8 cellular contexts compared by ENCODE assay signal in genomic region chr9:129495422-129496186, GRCh38.
A peak's percentile ranks its signal among the peaks of the same experiment; 100 is the strongest.
DNase-seq lines count a peak whose midpoint lies in the region; ATAC-seq and TF ChIP-seq lines count a peak whose summit lies in the region.

No MANE protein-coding gene starts in this region.

- no peaks in the 10 kb centered on the region for H3K9me3 Mint-ChIP-seq in activated naive CD4-positive, alpha-beta T cell treated with anti-CD3 and anti-CD28 coated beads, Interleukin-2, amount 50 U/mL, for 24 hours
- no peaks in the 10 kb centered on the region for H3K9me3 Mint-ChIP-seq in neural progenitor cell
- no peaks in the 10 kb centered on the region for H3K9me3 Mint-ChIP-seq in stimulated activated naive CD8-positive, alpha-beta T cell treated with anti-CD3 and anti-CD28 coated beads, Interleukin-15, amount 100 ng/mL, for 72 hours

- no peak overlapping the region for H2AFZ ChIP-seq in neural progenitor cell (replicated peaks)

- peak overlapping the region; percentile 80 for H3K4me2 ChIP-seq in neural progenitor cell

- no peaks in the 10 kb centered on the region for H3K79me2 ChIP-seq in neural progenitor cell (ENCODE audit: low read depth)

- H3K27me3 ChIP-seq in MG63 (no peaks in the 10 kb centered on the region), gastroesophageal sphincter (no peaks in the 10 kb centered on the region), neural progenitor cell (peaks cover 17% of the 10 kb centered on the region)

- H3K4me3 Mint-ChIP-seq in activated naive CD4-positive, alpha-beta T cell treated with anti-CD3 and anti-CD28 coated beads, Interleukin-2, amount 50 U/mL, for 24 hours: peak overlapping the region; percentile 83
- peak overlapping the region; percentile 87 for H3K4me3 Mint-ChIP-seq in neural progenitor cell
- peak overlapping the region; percentile 82 to 84 for H3K4me3 Mint-ChIP-seq in stimulated activated naive CD8-positive, alpha-beta T cell treated with anti-CD3 and anti-CD28 coated beads, Interleukin-15, amount 100 ng/mL, for 72 hours

- H3K27ac ChIP-seq in gastroesophageal sphincter: peak overlapping the region; percentile 83 to 100 (median 100)
- no peak overlapping the region for H3K27ac ChIP-seq in neural progenitor cell

- ATAC-seq in SK-N-SH treated with all-trans-retinoic acid at 6 μM for 48 hours (peak; percentile 79), gastroesophageal sphincter (peak; percentile 77), GM19463 (IDR thresholded peaks at IDR 0.05; ENCODE audit: unreplicated experiment) (no peak)
- peak; percentile 87 for ATAC-seq in stimulated activated naive CD8-positive, alpha-beta T cell treated with anti-CD3 and anti-CD28 coated beads, Interleukin-15, amount 100 ng/mL, for 72 hours

- DNase-seq in Daoy (ENCODE audit: low read depth) (peak; percentile 87), MG63 (peak; percentile 82), neural progenitor cell (ENCODE audit: low spot score) (peak; percentile 95)
- peak; percentile 85 to 86 for DNase-seq in stimulated activated naive CD8-positive, alpha-beta T cell treated with anti-CD3 and anti-CD28 coated beads, Interleukin-15, amount 100 ng/mL, for 72 hours

- H3K9ac ChIP-seq in neural progenitor cell: no peak overlapping the region

- WGBS in gastroesophageal sphincter (ENCODE audit: low coverage in 1 of 2), 2 donors: 0% methylated on average over 4 to 8 of the region's 43 CpGs

- no peaks in the 10 kb centered on the region for H3K36me3 Mint-ChIP-seq in activated naive CD4-positive, alpha-beta T cell treated with anti-CD3 and anti-CD28 coated beads, Interleukin-2, amount 50 U/mL, for 24 hours
- no peaks in the 10 kb centered on the region for H3K36me3 Mint-ChIP-seq in neural progenitor cell

- H3K27me3 Mint-ChIP-seq in activated naive CD4-positive, alpha-beta T cell treated with anti-CD3 and anti-CD28 coated beads, Interleukin-2, amount 50 U/mL, for 24 hours: no peaks in the 10 kb centered on the region
- H3K27me3 Mint-ChIP-seq in neural progenitor cell (ENCODE audit: insufficient read depth, low read depth): peaks cover 2% of the 10 kb centered on the region
- no peaks in the 10 kb centered on the region for H3K27me3 Mint-ChIP-seq in stimulated activated naive CD8-positive, alpha-beta T cell treated with anti-CD3 and anti-CD28 coated beads, Interleukin-15, amount 100 ng/mL, for 72 hours

- TF ChIP-seq CTCF in gastroesophageal sphincter (IDR thresholded peaks at IDR 0.05): no peak
- no peak for TF ChIP-seq CTCF in neural progenitor cell (IDR thresholded peaks at IDR 0.05)

- H3K36me3 ChIP-seq in MG63 (peaks cover 3% of the 10 kb centered on the region; the same call in 1 of the 2 replicates), gastroesophageal sphincter (peaks cover 0 to 17% of the 10 kb centered on the region in 2 donors), neural progenitor cell (no peaks in the 10 kb centered on the region)

- TF ChIP-seq POLR2A in gastroesophageal sphincter (IDR thresholded peaks at IDR 0.05): peak in 1 of 2 donors; percentile 12

- H3K27ac Mint-ChIP-seq in activated naive CD4-positive, alpha-beta T cell treated with anti-CD3 and anti-CD28 coated beads, Interleukin-2, amount 50 U/mL, for 24 hours: peak overlapping the region; percentile 62
- H3K27ac Mint-ChIP-seq in neural progenitor cell: peak overlapping the region; percentile 99
- peak overlapping the region; percentile 14 to 62 for H3K27ac Mint-ChIP-seq in stimulated activated naive CD8-positive, alpha-beta T cell treated with anti-CD3 and anti-CD28 coated beads, Interleukin-15, amount 100 ng/mL, for 72 hours

- no peaks in the 10 kb centered on the region for H4K20me1 ChIP-seq in neural progenitor cell (ENCODE audit: low read depth)

- H3K4me1 Mint-ChIP-seq in activated naive CD4-positive, alpha-beta T cell treated with anti-CD3 and anti-CD28 coated beads, Interleukin-2, amount 50 U/mL, for 24 hours: peaks cover 32% of the 10 kb centered on the region
- peaks cover 76% of the 10 kb centered on the region for H3K4me1 Mint-ChIP-seq in neural progenitor cell
- H3K4me1 Mint-ChIP-seq in stimulated activated naive CD8-positive, alpha-beta T cell treated with anti-CD3 and anti-CD28 coated beads, Interleukin-15, amount 100 ng/mL, for 72 hours: peaks cover 56% of the 10 kb centered on the region

- H3K4me1 ChIP-seq in gastroesophageal sphincter: peaks cover 3 to 96% (median 62%) of the 10 kb centered on the region in 3 donors
- peaks cover 44% of the 10 kb centered on the region for H3K4me1 ChIP-seq in neural progenitor cell

- H3K4me3 ChIP-seq in MG63: no peak overlapping the region; the same call in 1 of the 2 replicates
- H3K4me3 ChIP-seq in gastroesophageal sphincter: peak overlapping the region; percentile 72 to 79
- peak overlapping the region; percentile 47 for H3K4me3 ChIP-seq in neural progenitor cell

- H3F3A ChIP-seq in neural progenitor cell (ENCODE audit: low read depth): peaks cover 52% of the 10 kb centered on the region

- no peak for TF ChIP-seq EP300 in gastroesophageal sphincter (IDR thresholded peaks at IDR 0.05)

- no peaks in the 10 kb centered on the region for H3K9me3 ChIP-seq in MG63
- no peaks in the 10 kb centered on the region for H3K9me3 ChIP-seq in gastroesophageal sphincter
- no peaks in the 10 kb centered on the region for H3K9me3 ChIP-seq in neural progenitor cell (ENCODE audit: low read depth)

TF ChIP-seq in SK-N-SH treated with all-trans-retinoic acid at 6 μM for 48 hours, 23 proteins besides CTCF, POLR2A, EP300 and RAD21 (continues in another document):
- TF ChIP-seq CSRNP3 (CRISPR knock-in tag; IDR thresholded peaks at IDR 0.05) (no peak), ISL1 (CRISPR knock-in tag; IDR thresholded peaks at IDR 0.05) (peak; percentile 42; the same call in 1 of the 2 replicates), ZC3H10 (CRISPR knock-in tag; IDR thresholded peaks at IDR 0.05) (no peak), OSR1 (CRISPR knock-in tag; IDR thresholded peaks at IDR 0.05) (no peak), CREB5 (CRISPR knock-in tag; IDR thresholded peaks at IDR 0.05; ENCODE audit: low read depth) (no peak), TSHZ2 (CRISPR knock-in tag; IDR thresholded peaks at IDR 0.05) (peak; percentile 71; the same call in 1 of the 2 replicates), ZNF70 (CRISPR knock-in tag; IDR thresholded peaks at IDR 0.05) (peak; percentile 38; the same call in 1 of the 2 replicates)
- TF ChIP-seq, protein P1, sequence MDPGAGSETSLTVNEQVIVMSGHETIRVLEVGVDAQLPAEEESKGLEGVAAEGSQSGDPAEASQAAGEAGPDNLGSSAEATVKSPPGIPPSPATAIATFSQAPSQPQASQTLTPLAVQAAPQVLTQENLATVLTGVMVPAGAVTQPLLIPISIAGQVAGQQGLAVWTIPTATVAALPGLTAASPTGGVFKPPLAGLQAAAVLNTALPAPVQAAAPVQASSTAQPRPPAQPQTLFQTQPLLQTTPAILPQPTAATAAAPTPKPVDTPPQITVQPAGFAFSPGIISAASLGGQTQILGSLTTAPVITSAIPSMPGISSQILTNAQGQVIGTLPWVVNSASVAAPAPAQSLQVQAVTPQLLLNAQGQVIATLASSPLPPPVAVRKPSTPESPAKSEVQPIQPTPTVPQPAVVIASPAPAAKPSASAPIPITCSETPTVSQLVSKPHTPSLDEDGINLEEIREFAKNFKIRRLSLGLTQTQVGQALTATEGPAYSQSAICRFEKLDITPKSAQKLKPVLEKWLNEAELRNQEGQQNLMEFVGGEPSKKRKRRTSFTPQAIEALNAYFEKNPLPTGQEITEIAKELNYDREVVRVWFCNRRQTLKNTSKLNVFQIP (CRISPR knock-in tag; IDR thresholded peaks at IDR 0.05; ENCODE audit: borderline replicate concordance, low read depth): no peak

Comparison
In these comparisons a context has a peak if more than half of its experiments do, and no peak if none do; other contexts are left out.
1. H3K27ac Mint-ChIP-seq: peak in every context shown above with its lines; median percentile 99 in neural progenitor cell; 62 in activated naive CD4-positive, alpha-beta T cell treated with anti-CD3 and anti-CD28 coated beads, Interleukin-2, amount 50 U/mL, for 24 hours; 38 in stimulated activated naive CD8-positive, alpha-beta T cell treated with anti-CD3 and anti-CD28 coated beads, Interleukin-15, amount 100 ng/mL, for 72 hours.